8 cellular contexts compared by ENCODE assay signal in the genomic region with DNA sequence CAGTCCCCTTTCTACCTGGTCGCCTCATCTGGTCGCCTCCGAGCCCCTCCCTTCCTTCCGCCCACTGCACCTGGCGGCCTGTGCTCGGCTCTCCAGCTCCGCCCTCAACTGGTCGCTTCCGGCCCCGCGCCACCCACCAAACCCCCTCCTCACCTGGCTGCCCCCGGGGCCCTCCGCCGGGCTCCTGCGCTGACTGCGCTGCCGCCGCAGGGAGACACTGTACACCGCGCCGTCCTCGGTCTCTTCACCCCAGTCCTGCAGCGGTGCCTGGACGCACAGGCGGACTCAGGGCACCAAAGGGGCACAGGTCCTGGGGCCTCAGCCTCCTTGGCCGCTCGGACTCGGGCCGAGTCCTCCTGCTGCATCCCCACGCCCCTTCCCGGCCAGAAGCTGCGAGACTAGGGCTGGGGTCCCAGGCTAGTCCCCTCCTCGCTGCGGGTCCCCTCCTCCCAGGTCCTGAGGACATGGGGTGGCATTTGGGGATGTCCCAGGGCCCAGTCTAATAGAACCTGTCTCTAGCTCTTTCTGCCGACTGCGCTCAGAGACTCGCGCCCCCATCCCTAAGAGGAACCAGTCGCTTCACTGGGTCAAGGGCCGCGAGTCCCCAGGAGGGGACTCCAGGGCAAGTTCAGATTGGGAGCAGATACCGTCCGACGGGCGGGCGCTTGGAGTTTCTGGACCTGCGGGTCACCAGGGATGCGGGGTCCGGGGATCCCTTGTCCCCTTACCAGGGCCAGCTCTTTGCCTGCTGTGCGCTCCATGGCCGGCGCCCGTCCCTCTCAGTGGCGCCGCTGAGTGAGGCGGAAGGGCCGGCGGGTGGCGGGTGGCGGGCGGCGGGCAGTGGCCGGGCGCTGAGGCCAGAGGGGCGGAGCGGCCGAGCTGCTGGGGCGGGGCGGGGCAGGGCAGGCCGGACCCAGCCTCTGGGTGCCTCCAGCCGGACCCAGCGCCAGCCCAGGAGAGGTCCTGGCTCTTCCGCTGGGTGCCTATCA. TPM values are rescaled to one million over a fixed set of nuclear protein-coding genes. Genes with fewer than 3 reads are reported as not detected.
A peak's percentile ranks its signal among the peaks of the same experiment; 100 is the strongest.
DNase-seq lines count a peak whose midpoint lies in the region; ATAC-seq, FAIRE-seq and TF ChIP-seq lines count a peak whose summit lies in the region.

A gene with protein sequence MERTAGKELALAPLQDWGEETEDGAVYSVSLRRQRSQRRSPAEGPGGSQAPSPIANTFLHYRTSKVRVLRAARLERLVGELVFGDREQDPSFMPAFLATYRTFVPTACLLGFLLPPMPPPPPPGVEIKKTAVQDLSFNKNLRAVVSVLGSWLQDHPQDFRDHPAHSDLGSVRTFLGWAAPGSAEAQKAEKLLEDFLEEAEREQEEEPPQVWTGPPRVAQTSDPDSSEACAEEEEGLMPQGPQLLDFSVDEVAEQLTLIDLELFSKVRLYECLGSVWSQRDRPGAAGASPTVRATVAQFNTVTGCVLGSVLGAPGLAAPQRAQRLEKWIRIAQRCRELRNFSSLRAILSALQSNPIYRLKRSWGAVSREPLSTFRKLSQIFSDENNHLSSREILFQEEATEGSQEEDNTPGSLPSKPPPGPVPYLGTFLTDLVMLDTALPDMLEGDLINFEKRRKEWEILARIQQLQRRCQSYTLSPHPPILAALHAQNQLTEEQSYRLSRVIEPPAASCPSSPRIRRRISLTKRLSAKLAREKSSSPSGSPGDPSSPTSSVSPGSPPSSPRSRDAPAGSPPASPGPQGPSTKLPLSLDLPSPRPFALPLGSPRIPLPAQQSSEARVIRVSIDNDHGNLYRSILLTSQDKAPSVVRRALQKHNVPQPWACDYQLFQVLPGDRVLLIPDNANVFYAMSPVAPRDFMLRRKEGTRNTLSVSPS (minus strand): TSS at position 797 of the 989 bp plus-strand sequence. CDS start 36 bp downstream, at position 761.

- TF ChIP-seq EP300 in suprapubic skin (IDR thresholded peaks at IDR 0.05): no peak

- 6% methylated on average over 10 of the region's 73 CpGs for whole genome bisulfite sequencing in suprapubic skin

- dilution Hi-C loops in keratinocyte (cut with MboI; ENCODE audit: extremely low pct_ligation_motif_present, low sequenced_read_pairs): no loop called here

- FAIRE-seq in keratinocyte (lab: Jason Lieb, UNC): no peak

- TF ChIP-seq CTCF in 22Rv1 (IDR thresholded peaks at IDR 0.05): no peak
- TF ChIP-seq CTCF in activated B cell treated with CpG ODN at 0.5 μM for 24 hours (IDR thresholded peaks at IDR 0.05): no peak
- no peak for TF ChIP-seq CTCF in keratinocyte (optimal IDR thresholded peaks at IDR 0.05 in 1 of 3, IDR thresholded peaks at IDR 0.05 in 1 of 3, conservative IDR thresholded peaks at IDR 0.05 in 1 of 3; ENCODE audit: extremely low read depth in 1 of 3, insufficient read depth in 2 of 3, low read length in 3 of 3)
- TF ChIP-seq CTCF in suprapubic skin (IDR thresholded peaks at IDR 0.05): no peak

- no peaks in the 10 kb centered on the region for H3K9me3 ChIP-seq in keratinocyte (ENCODE audit: control insufficient read depth, low read depth, low read length)
- H3K9me3 ChIP-seq in suprapubic skin: no peaks in the 10 kb centered on the region

- H3K27me3 ChIP-seq in keratinocyte (ENCODE audit: control insufficient read depth, extremely low read depth, insufficient read depth, low read length) (peaks cover 58% of the 10 kb centered on the region), suprapubic skin (peaks cover 50% of the 10 kb centered on the region)

- intact Hi-C loops in activated B cell treated with CpG ODN at 0.5 μM for 24 hours (cut with micrococcal nuclease): no loop called here

- H3K4me2 ChIP-seq in keratinocyte (ENCODE audit: control insufficient read depth, extremely low read depth, insufficient read depth, low read depth, low read length): peak within 1 kb of the TSS; percentile 10

- peaks cover 21% of the 10 kb centered on the region for H3K4me1 ChIP-seq in keratinocyte (ENCODE audit: control insufficient read depth, extremely low read depth, insufficient read depth, low read length)
- H3K4me1 ChIP-seq in suprapubic skin: peaks cover 53% of the 10 kb centered on the region

- no peak within 1 kb of the TSS for H3K4me3 ChIP-seq in keratinocyte (ENCODE audit: control insufficient read depth in 2 of 3, extremely low read depth in 1 of 3, insufficient read depth in 2 of 3, low read depth in 1 of 3, low read length in 3 of 3)
- peak within 1 kb of the TSS; percentile 46 for H3K4me3 ChIP-seq in suprapubic skin

- DNase-seq in HK-2 (ENCODE audit: unreplicated experiment) (peak; percentile 73), activated B cell treated with CpG ODN at 0.5 μM for 24 hours (peak; percentile 37), keratinocyte (ENCODE audit: low read depth, low spot score) (no peak), suprapubic skin (ENCODE audit: low spot score in 2 of 2) (no peak), COLO829 (ENCODE audit: low spot score) (no peak), NCI-H524 treated with DMSO at 0.1 percent for 48 hours (lab: John Stamatoyannopoulos, UW) (no peak)

- H3K4me3 Mint-ChIP-seq in activated B cell treated with CpG ODN at 0.5 μM for 24 hours: peak within 1 kb of the TSS; percentile 72

- H4K20me1 ChIP-seq in keratinocyte (ENCODE audit: control insufficient read depth, extremely low read depth, insufficient read depth, low read length): no peaks in the 10 kb centered on the region

- ATAC-seq in activated B cell treated with CpG ODN at 0.5 μM for 24 hours (ENCODE audit: low read depth) (no peak), esophagus mucosa (no peak)

- no peaks in the 10 kb centered on the region for H3K79me2 ChIP-seq in keratinocyte (ENCODE audit: control insufficient read depth, insufficient read depth, low read length)

- peak within 1 kb of the TSS; percentile 82 for H3K27ac ChIP-seq in 22Rv1
- no peak within 1 kb of the TSS for H3K27ac ChIP-seq in keratinocyte (ENCODE audit: control insufficient read depth, insufficient read depth, low read length)
- H3K27ac ChIP-seq in suprapubic skin: no peak within 1 kb of the TSS

- H3K36me3 ChIP-seq in keratinocyte (ENCODE audit: control insufficient read depth in 2 of 2, extremely low read depth in 1 of 2, insufficient read depth in 2 of 2, low read length in 2 of 2) (no peaks in the 10 kb centered on the region), suprapubic skin (no peaks in the 10 kb centered on the region)

- no peak within 1 kb of the TSS for H2AFZ ChIP-seq in keratinocyte (ENCODE audit: control insufficient read depth, low read length)

- no peak within 1 kb of the TSS for H3K9ac ChIP-seq in keratinocyte (ENCODE audit: control insufficient read depth, extremely low read depth, insufficient read depth, low read length)

- TF ChIP-seq POLR2A in suprapubic skin (IDR thresholded peaks at IDR 0.05): no peak

- peaks cover 50% of the 10 kb centered on the region for H3K4me1 Mint-ChIP-seq in activated B cell treated with CpG ODN at 0.5 μM for 24 hours

- no peaks in the 10 kb centered on the region for H3K36me3 Mint-ChIP-seq in activated B cell treated with CpG ODN at 0.5 μM for 24 hours (ENCODE audit: low read depth)

- no peaks in the 10 kb centered on the region for H3K9me1 ChIP-seq in keratinocyte (ENCODE audit: control insufficient read depth, extremely low read depth, insufficient read depth, low read length)

- H3K27me3 Mint-ChIP-seq in activated B cell treated with CpG ODN at 0.5 μM for 24 hours: peaks cover 18% of the 10 kb centered on the region

- CTCF ChIA-PET in activated B cell treated with CpG ODN at 0.5 μM for 24 hours (lab: Charles Lee): no interaction called here

- H3K27ac Mint-ChIP-seq in activated B cell treated with CpG ODN at 0.5 μM for 24 hours: no peak within 1 kb of the TSS

- POLR2A ChIA-PET in activated B cell treated with CpG ODN at 0.5 μM for 24 hours (lab: Charles Lee): interaction anchor here (0.5 to 7.1 kb wide), 8 partner anchors 8 to 1629 kb away, joined by 3 to 60 read pairs (median 4); partner anchors contain the start of genes EPOR, ODAD3, PRKCSH and SWSAP1

- H3K9me3 Mint-ChIP-seq in activated B cell treated with CpG ODN at 0.5 μM for 24 hours: no peaks in the 10 kb centered on the region

RNA-seq across cellular contexts. Expression of the gene that starts here (rescaled TPM):
- total RNA-seq in activated B cell treated with CpG ODN at 0.5 μM for 24 hours: 0.32 and 0.33 TPM in 2 replicates
- not detected in 3 replicates for polyA plus RNA-seq in keratinocyte
- polyA plus RNA-seq in keratinocyte (2011; ENCODE audit: low read depth): not detected
- polyA plus RNA-seq in keratinocyte (2011; cell fraction: cytosol; rRNA removed): not detected in 2 replicates
- 0.06 TPM in 1 of 2 replicates, not detected in the other for polyA plus RNA-seq in keratinocyte (2011; cell fraction: nucleus; rRNA removed)
- not detected in 2 replicates for polyA plus RNA-seq in keratinocyte (2012; ENCODE audit: low replicate concordance)
- polyA minus RNA-seq in keratinocyte: not detected in 3 replicates
- not detected for polyA minus RNA-seq in keratinocyte (2011; cell fraction: cytosol; rRNA and poly(A)+ RNA removed)
- polyA minus RNA-seq in keratinocyte (2011; cell fraction: nucleus; rRNA and poly(A)+ RNA removed): 1.2 TPM in 1 of 2 replicates, not detected in the other
- 1 to 10 TPM; 1.4 to 4.3 (median 3.5) TPM for total RNA-seq in suprapubic skin
- total RNA-seq in esophagus mucosa: 0.64 TPM

Comparison
In these comparisons a context has a peak if more than half of its experiments do, and no peak if none do; other contexts are left out.
1. Peak in DNase-seq in activated B cell treated with CpG ODN at 0.5 μM for 24 hours; RNA of the gene not detected or under 1 TPM.